17 cellular contexts compared by ENCODE assay signal in genomic region chr4:30862176-30862575, GRCh38.
A peak's percentile ranks its signal among the peaks of the same experiment; 100 is the strongest.
DNase-seq lines count a peak whose midpoint lies in the region; ATAC-seq and TF ChIP-seq lines count a peak whose summit lies in the region.
"Had no signal": no experiment of that assay in that cellular context is flagged by ENCODE, and none has a peak within 500 bp of the region (broad histone marks: within the 10 kb centered on the region; RNA-seq: fewer than 3 reads in every experiment).

No MANE protein-coding gene starts in this region.

- RAD21 ChIA-PET in HCT116 (lab: Charles Lee; ENCODE audit: low non-redundant PET in 1 of 2, low total read pairs in 2 of 2, uncharacterized antibody in 2 of 2, unreplicated experiment in 2 of 2) = no interaction called here

- H3K79me2 ChIP-seq in HCT116 (ENCODE audit: insufficient read depth, low read length) (peaks cover 100% of the 10 kb centered on the region), neural cell (replicated peaks; ENCODE audit: insufficient read depth, low read length) (peaks cover 6% of the 10 kb centered on the region)

- no peaks in the 10 kb centered on the region for H3F3A ChIP-seq in neural cell (ENCODE audit: insufficient read depth, low read length, poor library complexity, severe bottlenecking)

- no peak for TF ChIP-seq EP300 in neural cell (conservative IDR thresholded peaks at IDR 0.05; ENCODE audit: poor library complexity, severe bottlenecking)

- TF ChIP-seq CTCF in HCT116 (IDR thresholded peaks at IDR 0.05 in 2 of 3, conservative IDR thresholded peaks at IDR 0.05 in 1 of 3; ENCODE audit: borderline replicate concordance in 1 of 3, insufficient read depth in 1 of 3, low read depth in 2 of 3, low read length in 2 of 3) (no peak), fibroblast of the aortic adventitia (IDR thresholded peaks at IDR 0.05; ENCODE audit: insufficient read depth, low read length) (no peak), neural cell (IDR thresholded peaks at IDR 0.05; ENCODE audit: poor library complexity, severe bottlenecking) (no peak)

- H3K27me3 ChIP-seq in HCT116 (ENCODE audit: insufficient read depth, low read length) (no peaks in the 10 kb centered on the region), neural cell (ENCODE audit: insufficient read depth, low read depth, low read length) (no peaks in the 10 kb centered on the region)
- H3K27me3 ChIP-seq: BLaER1 had no signal

- H3K4me3 ChIP-seq in HCT116 (replicated peaks in 1 of 2; ENCODE audit: low read depth in 1 of 2, low read length in 2 of 2) (no peak overlapping the region), fibroblast of the aortic adventitia (ENCODE audit: low read depth, low read length) (no peak overlapping the region), neural cell (ENCODE audit: low read length) (no peak overlapping the region)
- H3K4me3 ChIP-seq: BLaER1, GM23248 had no signal

- POLR2A ChIA-PET in HCT116 (lab: Charles Lee) = interaction anchor here (1.3 to 2.7 kb wide), 4 partner anchors 22 to 93 kb away, joined by 3 to 17 read pairs (median 4); no protein-coding TSS in a partner anchor

- BruUV-seq in HCT116 (replicated peaks; lab: Mats Ljungman, UMichigan) = no TSS peak

- TF ChIP-seq RAD21 in HCT116 (IDR thresholded peaks at IDR 0.05; ENCODE audit: low read depth) (no peak), neural cell (conservative IDR thresholded peaks at IDR 0.05) (no peak)

- TF ChIP-seq POLR2A in HCT116 (IDR thresholded peaks at IDR 0.05; ENCODE audit: borderline replicate concordance, extremely low read depth, insufficient read depth, insufficient read length) = no peak

- no peaks in the 10 kb centered on the region for H4K20me1 ChIP-seq in HCT116 (ENCODE audit: insufficient read depth)
- H4K20me1 ChIP-seq in neural cell (ENCODE audit: insufficient read depth) = no peaks in the 10 kb centered on the region
- H4K20me1 ChIP-seq: BLaER1 had no signal

- DNase-seq in HCT116 (ENCODE audit: low read depth, low spot score) = no peak
- DNase-seq in fibroblast of the aortic adventitia (ENCODE audit: low read depth) = peak; percentile 31
- peak; percentile 47 for DNase-seq in superior temporal gyrus (ENCODE audit: extremely low spot score)
- DNase-seq: Caco-2; CD4-positive, CD25-positive, alpha-beta regulatory T cell; CD8-positive, alpha-beta T cell; DMS153; DND-41; GM23248; H7; HFFc6 had no signal

- intact Hi-C loops in HCT116 (cut with micrococcal nuclease) = loop anchor here (5.0 to 10.0 kb wide), 2 partner anchors 90 to 163 kb away; no protein-coding TSS in a partner anchor

- CTCF ChIA-PET in HCT116 (lab: Charles Lee) = interaction anchor here (1.0 kb wide), 1 partner anchor 18 kb away, joined by 4 read pairs; no protein-coding TSS in a partner anchor

- H3K4me2 ChIP-seq in HCT116 (ENCODE audit: low read length) = peak overlapping the region; percentile 41
- H3K4me2 ChIP-seq in neural cell (ENCODE audit: low read length) = no peak overlapping the region
- H3K4me2 ChIP-seq: BLaER1 had no signal

- H3K36me3 ChIP-seq in HCT116 (ENCODE audit: control insufficient read depth in 1 of 2, insufficient read depth in 2 of 2, low read length in 2 of 2) = no peaks in the 10 kb centered on the region
- no peaks in the 10 kb centered on the region for H3K36me3 ChIP-seq in neural cell (ENCODE audit: insufficient read depth, low read length)
- H3K36me3 ChIP-seq: BLaER1 had no signal

- ATAC-seq in HCT116 = no peak
- ATAC-seq in HG02981 (IDR thresholded peaks at IDR 0.05; ENCODE audit: unreplicated experiment) = no peak
- no peak for ATAC-seq in HG02852 (IDR thresholded peaks at IDR 0.05; ENCODE audit: unreplicated experiment)
- no peak for ATAC-seq in HG02763 (IDR thresholded peaks at IDR 0.05; ENCODE audit: unreplicated experiment)
- ATAC-seq: CD8-positive, alpha-beta T cell had no signal

- H2AFZ ChIP-seq in HCT116 (ENCODE audit: low read depth, low read length, poor library complexity, severe bottlenecking) (no peak overlapping the region), neural cell (ENCODE audit: low read depth, low read length) (no peak overlapping the region)
- H2AFZ ChIP-seq: GM23248 had no signal

- H3K9me3 ChIP-seq in HCT116 (ENCODE audit: control insufficient read depth in 1 of 2, insufficient read depth in 1 of 2, low read depth in 1 of 2, low read length in 2 of 2) = no peaks in the 10 kb centered on the region
- H3K9me3 ChIP-seq in neural cell (ENCODE audit: low read length) = no peaks in the 10 kb centered on the region
- H3K9me3 ChIP-seq: BLaER1, Caco-2 had no signal

- peak overlapping the region; percentile 69 for H3K9ac ChIP-seq in HCT116 (ENCODE audit: low read length)
- H3K9ac ChIP-seq in neural cell (ENCODE audit: low read length) = no peak overlapping the region
- H3K9ac ChIP-seq: BLaER1, GM23248 had no signal

- H3K4me1 ChIP-seq in HCT116 (ENCODE audit: control insufficient read depth in 1 of 2, insufficient read depth in 2 of 2, low read length in 2 of 2) = peaks cover 90 to 100% of the 10 kb centered on the region in 2 experiments
- H3K4me1 ChIP-seq: BLaER1 had no signal

- H3K9me2 ChIP-seq in HCT116 (ENCODE audit: insufficient read depth) = no peaks in the 10 kb centered on the region
- H3K9me2 ChIP-seq in neural cell (ENCODE audit: insufficient read depth, low read length) = no peaks in the 10 kb centered on the region

- H3K27ac ChIP-seq in HCT116 (ENCODE audit: low read depth, low read length) = peak overlapping the region; percentile 100
- H3K27ac ChIP-seq in neural cell (ENCODE audit: low read length) = peak overlapping the region; percentile 17
- H3K27ac ChIP-seq: BLaER1, C4-2B, GM23248 had no signal

TF ChIP-seq in HCT116, 20 proteins besides CTCF, POLR2A, EP300 and RAD21:
- TF ChIP-seq ZFX (IDR thresholded peaks at IDR 0.05) (no peak), ATF3 (IDR thresholded peaks at IDR 0.05) (no peak), POLR2AphosphoS5 (IDR thresholded peaks at IDR 0.05; ENCODE audit: low read depth, low read length) (no peak), FOSL1 (IDR thresholded peaks at IDR 0.05; ENCODE audit: low read depth) (no peak), TCF7L2 (IDR thresholded peaks at IDR 0.05; ENCODE audit: borderline replicate concordance, extremely low read depth, insufficient read depth, insufficient read length) (no peak), EZH2phosphoT487 (IDR thresholded peaks at IDR 0.05; ENCODE audit: borderline replicate concordance) (no peak), MAX (IDR thresholded peaks at IDR 0.05) (no peak), YY1 (IDR thresholded peaks at IDR 0.05; ENCODE audit: extremely low read depth, insufficient replicate concordance, low read depth, low read length) (no peak), CEBPB (IDR thresholded peaks at IDR 0.05; ENCODE audit: low read depth) (no peak), EGR1 (IDR thresholded peaks at IDR 0.05; ENCODE audit: low read depth) (no peak), CBX3 (IDR thresholded peaks at IDR 0.05; ENCODE audit: low read depth) (no peak), SIN3A (IDR thresholded peaks at IDR 0.05; ENCODE audit: low read depth) (no peak), SP1 (IDR thresholded peaks at IDR 0.05; ENCODE audit: low read depth) (no peak; the same call in 1 of the 2 replicates), SRF (IDR thresholded peaks at IDR 0.05; ENCODE audit: low read depth) (no peak), EZH2 (IDR thresholded peaks at IDR 0.05) (no peak)
TF ChIP-seq in HCT116: peak in this region for 0.

TF ChIP-seq in neural cell, 6 proteins besides CTCF, POLR2A, EP300 and RAD21:
- TF ChIP-seq POLR2AphosphoS5 (IDR thresholded peaks at IDR 0.05) (no peak), MXI1 (conservative IDR thresholded peaks at IDR 0.05; ENCODE audit: poor library complexity, severe bottlenecking) (no peak), SMC3 (conservative IDR thresholded peaks at IDR 0.05; ENCODE audit: poor library complexity) (no peak), REST (IDR thresholded peaks at IDR 0.05; ENCODE audit: borderline replicate concordance) (peak; percentile 49), EZH2 (IDR thresholded peaks at IDR 0.05; ENCODE audit: borderline replicate concordance, insufficient read depth, low read length, poor library complexity, severe bottlenecking) (no peak), TAF1 (IDR thresholded peaks at IDR 0.05; ENCODE audit: low read depth) (no peak)
